Comparison of ENCODE assay signal across 2 cellular contexts in the genomic region with DNA sequence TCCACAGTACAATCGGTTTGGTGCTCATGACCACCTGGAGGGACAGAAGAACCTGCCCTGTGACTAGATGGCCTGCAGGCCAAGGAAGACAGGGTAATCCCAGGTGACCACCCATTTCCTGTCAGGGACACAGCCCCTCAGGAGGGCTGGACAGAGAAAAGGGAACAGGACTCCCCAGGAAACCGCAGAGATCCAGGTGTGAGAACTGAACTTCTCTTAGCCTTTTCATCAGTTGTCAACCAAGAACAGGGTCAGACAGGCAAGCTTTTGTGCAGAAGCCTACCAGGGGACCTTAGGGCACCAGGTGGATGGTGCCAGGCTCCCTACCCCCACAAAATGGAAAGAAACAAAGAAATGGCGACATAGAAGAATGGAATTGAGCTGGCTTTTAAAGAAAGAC.
TF ChIP-seq lines count a peak whose summit lies in the region.

No MANE protein-coding gene starts in this region.

TF ChIP-seq in GM23338, 12 proteins besides CTCF, POLR2A, EP300 and RAD21:
- TF ChIP-seq ZNF114 (CRISPR knock-in tag; IDR thresholded peaks at IDR 0.05) (no peak), STAT1 (IDR thresholded peaks at IDR 0.05; ENCODE audit: unreplicated experiment) (no peak), EZH2 (IDR thresholded peaks at IDR 0.05; ENCODE audit: low read depth, unreplicated experiment) (no peak), POLR2AphosphoS5 (IDR thresholded peaks at IDR 0.05; ENCODE audit: low read depth) (no peak), ZNF331 (CRISPR knock-in tag; IDR thresholded peaks at IDR 0.05; ENCODE audit: low read depth) (no peak)
- TF ChIP-seq, protein P1, sequence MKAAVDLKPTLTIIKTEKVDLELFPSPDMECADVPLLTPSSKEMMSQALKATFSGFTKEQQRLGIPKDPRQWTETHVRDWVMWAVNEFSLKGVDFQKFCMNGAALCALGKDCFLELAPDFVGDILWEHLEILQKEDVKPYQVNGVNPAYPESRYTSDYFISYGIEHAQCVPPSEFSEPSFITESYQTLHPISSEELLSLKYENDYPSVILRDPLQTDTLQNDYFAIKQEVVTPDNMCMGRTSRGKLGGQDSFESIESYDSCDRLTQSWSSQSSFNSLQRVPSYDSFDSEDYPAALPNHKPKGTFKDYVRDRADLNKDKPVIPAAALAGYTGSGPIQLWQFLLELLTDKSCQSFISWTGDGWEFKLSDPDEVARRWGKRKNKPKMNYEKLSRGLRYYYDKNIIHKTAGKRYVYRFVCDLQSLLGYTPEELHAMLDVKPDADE (IDR thresholded peaks at IDR 0.05) = no peak
TF ChIP-seq in GM23338: peak in this region for 0.

TF ChIP-seq in GM12878, 131 proteins besides CTCF, POLR2A, EP300 and RAD21:
- TF ChIP-seq, protein P2, sequence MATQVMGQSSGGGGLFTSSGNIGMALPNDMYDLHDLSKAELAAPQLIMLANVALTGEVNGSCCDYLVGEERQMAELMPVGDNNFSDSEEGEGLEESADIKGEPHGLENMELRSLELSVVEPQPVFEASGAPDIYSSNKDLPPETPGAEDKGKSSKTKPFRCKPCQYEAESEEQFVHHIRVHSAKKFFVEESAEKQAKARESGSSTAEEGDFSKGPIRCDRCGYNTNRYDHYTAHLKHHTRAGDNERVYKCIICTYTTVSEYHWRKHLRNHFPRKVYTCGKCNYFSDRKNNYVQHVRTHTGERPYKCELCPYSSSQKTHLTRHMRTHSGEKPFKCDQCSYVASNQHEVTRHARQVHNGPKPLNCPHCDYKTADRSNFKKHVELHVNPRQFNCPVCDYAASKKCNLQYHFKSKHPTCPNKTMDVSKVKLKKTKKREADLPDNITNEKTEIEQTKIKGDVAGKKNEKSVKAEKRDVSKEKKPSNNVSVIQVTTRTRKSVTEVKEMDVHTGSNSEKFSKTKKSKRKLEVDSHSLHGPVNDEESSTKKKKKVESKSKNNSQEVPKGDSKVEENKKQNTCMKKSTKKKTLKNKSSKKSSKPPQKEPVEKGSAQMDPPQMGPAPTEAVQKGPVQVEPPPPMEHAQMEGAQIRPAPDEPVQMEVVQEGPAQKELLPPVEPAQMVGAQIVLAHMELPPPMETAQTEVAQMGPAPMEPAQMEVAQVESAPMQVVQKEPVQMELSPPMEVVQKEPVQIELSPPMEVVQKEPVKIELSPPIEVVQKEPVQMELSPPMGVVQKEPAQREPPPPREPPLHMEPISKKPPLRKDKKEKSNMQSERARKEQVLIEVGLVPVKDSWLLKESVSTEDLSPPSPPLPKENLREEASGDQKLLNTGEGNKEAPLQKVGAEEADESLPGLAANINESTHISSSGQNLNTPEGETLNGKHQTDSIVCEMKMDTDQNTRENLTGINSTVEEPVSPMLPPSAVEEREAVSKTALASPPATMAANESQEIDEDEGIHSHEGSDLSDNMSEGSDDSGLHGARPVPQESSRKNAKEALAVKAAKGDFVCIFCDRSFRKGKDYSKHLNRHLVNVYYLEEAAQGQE (IDR thresholded peaks at IDR 0.05; ENCODE audit: low read depth, low read length) = no peak
- TF ChIP-seq YY1 (IDR thresholded peaks at IDR 0.05; ENCODE audit: low read depth, low read length) (no peak), IKZF2 (IDR thresholded peaks at IDR 0.05) (peak in 1 of 2 experiments; percentile 42; a peak in 2 of 4 replicates), ETV6 (conservative IDR thresholded peaks at IDR 0.05 in 1 of 2, IDR thresholded peaks at IDR 0.05 in 1 of 2; ENCODE audit: borderline replicate concordance in 1 of 2, low read depth in 1 of 2) (peak in 1 of 2 experiments; percentile 19; a peak in 1 of 4 replicates), KLF5 (IDR thresholded peaks at IDR 0.05; ENCODE audit: partially characterized antibody) (no peak), SPI1 (IDR thresholded peaks at IDR 0.05; ENCODE audit: borderline replicate concordance, insufficient read depth, low read depth, low read length) (peak; percentile 73), IKZF1 (conservative IDR thresholded peaks at IDR 0.05) (peak; percentile 49), EGR1 (IDR thresholded peaks at IDR 0.05; ENCODE audit: borderline replicate concordance in 1 of 2, low read depth in 2 of 2, low read length in 2 of 2) (0 out of 3 replicates have a peak, but pooled peaks of 1 of the 2 experiments have one; percentile 23), TCF12 (IDR thresholded peaks at IDR 0.05; ENCODE audit: low read depth, low read length) (0 out of 2 replicates have a peak, but pooled peaks have one; percentile 28), RUNX3 (IDR thresholded peaks at IDR 0.05; ENCODE audit: low read length) (peak; percentile 77), BHLHE40 (IDR thresholded peaks at IDR 0.05; ENCODE audit: borderline replicate concordance in 1 of 2, low read depth in 2 of 2, low read length in 1 of 2) (no peak)
